Comparison of ENCODE assay signal across 14 cellular contexts in the genomic region with DNA sequence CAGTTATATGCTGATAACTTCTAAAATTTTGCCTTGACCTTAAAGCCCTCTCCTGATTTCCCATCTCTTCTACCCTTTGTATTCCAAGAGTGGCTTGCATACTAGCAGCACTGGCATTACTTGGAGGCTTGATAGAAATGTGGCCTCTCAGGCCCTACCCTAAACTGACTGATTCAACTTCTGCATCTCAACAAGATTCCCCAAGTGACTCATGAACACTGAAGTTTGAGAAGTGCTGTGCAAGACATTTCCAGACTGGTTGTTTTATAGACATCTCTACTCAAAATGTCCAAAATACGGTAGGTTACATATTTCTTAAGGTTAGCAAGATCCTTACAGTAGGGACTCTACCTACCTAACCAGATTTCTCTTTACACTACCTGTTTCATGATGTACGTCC.
"Had no signal": no experiment of that assay in that cellular context is flagged by ENCODE, and none has a peak within 500 bp of the region (broad histone marks: within the 10 kb centered on the region; RNA-seq: fewer than 3 reads in every experiment).

No MANE protein-coding gene starts in this region.

- ATAC-seq: lower lobe of right lung; naive thymus-derived CD8-positive, alpha-beta T cell had no signal

- H3K27me3 ChIP-seq: esophagus squamous epithelium, right atrium auricular region, transverse colon had no signal

- H3K27me3 Mint-ChIP-seq: naive thymus-derived CD8-positive, alpha-beta T cell had no signal

- DNase-seq: activated naive CD4-positive, alpha-beta T cell; aorta; esophagus squamous epithelium; foreskin fibroblast; immature natural killer cell; lower lobe of right lung; naive thymus-derived CD8-positive, alpha-beta T cell; nucleus accumbens; SIG-M5; small intestine; substantia nigra; transverse colon had no signal

- H3K4me1 Mint-ChIP-seq: immature natural killer cell had no signal

- H3K9me3 ChIP-seq: esophagus squamous epithelium, lower lobe of right lung, right atrium auricular region, transverse colon had no signal

- H3K4me3 Mint-ChIP-seq: immature natural killer cell; naive thymus-derived CD8-positive, alpha-beta T cell; T-helper 2 cell treated with Interferon-gamma antibody and Interleukin-4, amounts not matched to agents 5 μg/mL and 100 μg/mL, for 36 hours had no signal

- H3K27ac ChIP-seq: esophagus squamous epithelium, lower lobe of right lung, right atrium auricular region, transverse colon had no signal

- H3K9me3 Mint-ChIP-seq: immature natural killer cell; naive thymus-derived CD8-positive, alpha-beta T cell; T-helper 2 cell treated with Interferon-gamma antibody and Interleukin-4, amounts not matched to agents 5 μg/mL and 100 μg/mL, for 36 hours had no signal

- H3K27ac Mint-ChIP-seq: immature natural killer cell; T-helper 2 cell treated with Interferon-gamma antibody and Interleukin-4, amounts not matched to agents 5 μg/mL and 100 μg/mL, for 36 hours had no signal
